25 cellular contexts compared by ENCODE assay signal in genomic region chr6:135950709-135951108, GRCh38.
A peak's percentile ranks its signal among the peaks of the same experiment; 100 is the strongest.
DNase-seq lines count a peak whose midpoint lies in the region; ATAC-seq and TF ChIP-seq lines count a peak whose summit lies in the region.
"Had no signal": no experiment of that assay in that cellular context is flagged by ENCODE, and none has a peak within 500 bp of the region (broad histone marks: within the 10 kb centered on the region; RNA-seq: fewer than 3 reads in every experiment).

No MANE protein-coding gene starts in this region.

- H3K36me3 ChIP-seq in OCI-LY3 (replicated peaks; ENCODE audit: low read depth, low read length), result no peaks in the 10 kb centered on the region
- H3K36me3 ChIP-seq: BE2C, BLaER1 had no signal

- no peaks in the 10 kb centered on the region for H4K20me1 ChIP-seq in OCI-LY3 (ENCODE audit: insufficient read depth, low read length)
- H4K20me1 ChIP-seq: BLaER1 had no signal

- no peak overlapping the region for H3K4me3 Mint-ChIP-seq in T-helper 17 cell
- H3K4me3 Mint-ChIP-seq: CD14-positive monocyte; CD4-positive, alpha-beta memory T cell; CD4-positive, CD25-positive, alpha-beta regulatory T cell; CD8-positive, alpha-beta memory T cell had no signal

- no peak overlapping the region for H3K4me3 ChIP-seq in OCI-LY3 (ENCODE audit: low read length)
- H3K4me3 ChIP-seq: BLaER1, GM12878 had no signal

- peaks cover 15% of the 10 kb centered on the region for H3K4me1 ChIP-seq in OCI-LY3 (ENCODE audit: low read length)
- H3K4me1 ChIP-seq: BE2C, BLaER1 had no signal

- H3K79me2 ChIP-seq in OCI-LY3 (ENCODE audit: low read length), result no peaks in the 10 kb centered on the region

- intact Hi-C loops in cardiac septum (cut with DNase I), result no loop called here

- no peak for TF ChIP-seq CTCF in OCI-LY3 (IDR thresholded peaks at IDR 0.05; ENCODE audit: low read depth, low read length)

- H3K4me1 Mint-ChIP-seq in T-helper 17 cell, result no peaks in the 10 kb centered on the region
- H3K4me1 Mint-ChIP-seq: CD4-positive, alpha-beta memory T cell; CD4-positive, CD25-positive, alpha-beta regulatory T cell; CD8-positive, alpha-beta memory T cell had no signal

- peak; percentile 13 for DNase-seq in RPMI7951 (ENCODE audit: low read depth)
- DNase-seq in putamen (ENCODE audit: low spot score), result peak; percentile 45
- no peak for DNase-seq in T-helper 17 cell
- DNase-seq in mesenteric fat pad (ENCODE audit: low spot score), result no peak
- DNase-seq in cardiac septum (ENCODE audit: low spot score), result no peak
- DNase-seq: 8988T; ACHN; BE2C; C1 segment of cervical spinal cord; CD4-positive, alpha-beta memory T cell; CD4-positive, CD25-positive, alpha-beta regulatory T cell; CD8-positive, alpha-beta memory T cell; COR-L47; DMS 273 treated with DMSO at 0.1 percent for 48 hours; DMS153; DMS53; DMS79; DND-41; EL; GDM1 had no signal

- no peaks in the 10 kb centered on the region for H3K36me3 Mint-ChIP-seq in T-helper 17 cell (ENCODE audit: low read depth)
- H3K36me3 Mint-ChIP-seq: CD14-positive monocyte; CD4-positive, alpha-beta memory T cell; CD4-positive, CD25-positive, alpha-beta regulatory T cell; CD8-positive, alpha-beta memory T cell had no signal

- ATAC-seq in T-helper 17 cell, result no peak
- ATAC-seq in HG03280 (IDR thresholded peaks at IDR 0.05; ENCODE audit: unreplicated experiment), result no peak

- H3K27ac Mint-ChIP-seq in T-helper 17 cell, result no peak overlapping the region
- H3K27ac Mint-ChIP-seq: CD14-positive monocyte; CD4-positive, alpha-beta memory T cell; CD4-positive, CD25-positive, alpha-beta regulatory T cell; CD8-positive, alpha-beta memory T cell had no signal

- H3K9me3 ChIP-seq in OCI-LY3 (ENCODE audit: insufficient read depth, low read length), result no peaks in the 10 kb centered on the region
- H3K9me3 ChIP-seq in T-helper 17 cell (ENCODE audit: control insufficient read depth, low read length, poor library complexity, severe bottlenecking), result no peaks in the 10 kb centered on the region
- H3K9me3 ChIP-seq: BE2C, BLaER1 had no signal

- H2AFZ ChIP-seq in OCI-LY3 (ENCODE audit: low read depth, low read length), result no peak overlapping the region

- no peak overlapping the region for H3K9ac ChIP-seq in OCI-LY3 (ENCODE audit: low read length)
- H3K9ac ChIP-seq: BLaER1 had no signal

- no peaks in the 10 kb centered on the region for H3K27me3 ChIP-seq in OCI-LY3 (ENCODE audit: low read depth, low read length)
- H3K27me3 ChIP-seq: BE2C, BLaER1 had no signal

- H3K27me3 Mint-ChIP-seq in T-helper 17 cell, result no peaks in the 10 kb centered on the region
- H3K27me3 Mint-ChIP-seq: CD4-positive, CD25-positive, alpha-beta regulatory T cell had no signal

- no peak overlapping the region for H3K27ac ChIP-seq in OCI-LY3 (ENCODE audit: low read length)
- H3K27ac ChIP-seq: BLaER1 had no signal

- H3K4me2 ChIP-seq in OCI-LY3 (ENCODE audit: low read length), result peak overlapping the region; percentile 36
- H3K4me2 ChIP-seq: BLaER1 had no signal

Comparison
In these comparisons a context has a peak if more than half of its experiments do, and no peak if none do; other contexts are left out.
1. DNase-seq: peak in RPMI7951 (single experiment) and putamen (single experiment); none in T-helper 17 cell (0 of 3), mesenteric fat pad (single experiment) and cardiac septum (single experiment).